In the genomic region with DNA sequence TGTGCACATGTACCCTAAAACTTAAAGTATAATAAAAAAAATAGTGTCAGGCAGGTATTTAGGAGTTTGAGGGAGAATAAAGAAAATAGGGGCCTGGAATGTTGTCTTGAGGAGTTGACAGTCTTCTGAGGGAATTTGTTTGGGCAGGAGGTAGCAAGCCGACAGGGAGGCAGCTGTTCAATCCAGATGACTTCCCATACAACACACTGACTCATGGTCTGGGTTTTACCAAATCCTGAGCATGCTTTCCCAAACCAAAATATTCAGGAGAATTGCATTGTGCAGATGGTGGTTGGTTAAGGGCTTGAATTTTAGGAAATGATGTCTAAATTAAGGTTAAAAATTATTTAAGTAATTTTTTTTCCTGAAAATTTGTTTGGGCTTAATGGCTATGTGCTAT, we compare ENCODE assay signal across 14 cellular contexts.
A peak's percentile ranks its signal among the peaks of the same experiment; 100 is the strongest.
DNase-seq lines count a peak whose midpoint lies in the region; ATAC-seq and TF ChIP-seq lines count a peak whose summit lies in the region.
"Had no signal": no experiment of that assay in that cellular context is flagged by ENCODE, and none has a peak within 500 bp of the region (broad histone marks: within the 10 kb centered on the region; RNA-seq: fewer than 3 reads in every experiment).

No MANE protein-coding gene starts in this region.

- ATAC-seq in HG02610 (IDR thresholded peaks at IDR 0.05; ENCODE audit: unreplicated experiment): no peak
- no peak for ATAC-seq in GM19035 (IDR thresholded peaks at IDR 0.05; ENCODE audit: unreplicated experiment)
- ATAC-seq in GM21360 (IDR thresholded peaks at IDR 0.05; ENCODE audit: unreplicated experiment): no peak
- ATAC-seq: left lobe of liver, right cardiac atrium had no signal

- CTCF ChIA-PET in Calu3 (lab: Charles Lee): interaction anchor here (1.1 kb wide), 1 partner anchor 70 kb away, joined by 3 read pairs; no protein-coding TSS in a partner anchor
- CTCF ChIA-PET in activated CD4-positive, alpha-beta memory T cell treated with anti-CD3 and anti-CD28 coated beads for 36 hours (lab: Charles Lee): interaction anchor here (1.2 to 2.3 kb wide), 6 partner anchors 9 to 151 kb away, joined by 3 to 32 read pairs (median 5); no protein-coding TSS in a partner anchor

- H3K27ac ChIP-seq in epithelial cell of prostate: peak overlapping the region; percentile 83
- H3K27ac ChIP-seq: BLaER1 treated with 17β-estradiol and CSF1 and Interleukin-3, amounts not matched to agents 10 nM and 100 nM had no signal

- H3K27me3 Mint-ChIP-seq in Calu3 (ENCODE audit: unreplicated experiment): no peaks in the 10 kb centered on the region
- H3K27me3 Mint-ChIP-seq in activated CD4-positive, alpha-beta memory T cell treated with anti-CD3 and anti-CD28 coated beads for 36 hours: no peaks in the 10 kb centered on the region

- H3K27ac Mint-ChIP-seq in Calu3 (ENCODE audit: unreplicated experiment): peak overlapping the region; percentile 98
- H3K27ac Mint-ChIP-seq in activated CD4-positive, alpha-beta memory T cell treated with anti-CD3 and anti-CD28 coated beads for 36 hours: peak overlapping the region; percentile 92

- H3K4me3 Mint-ChIP-seq in Calu3 (ENCODE audit: low read depth, unreplicated experiment): no peak overlapping the region
- H3K4me3 Mint-ChIP-seq in activated CD4-positive, alpha-beta memory T cell treated with anti-CD3 and anti-CD28 coated beads for 36 hours: no peak overlapping the region

- POLR2A ChIA-PET in activated CD4-positive, alpha-beta memory T cell treated with anti-CD3 and anti-CD28 coated beads for 36 hours (lab: Charles Lee): interaction anchor here (1.0 to 2.8 kb wide), 10 partner anchors 11 to 158 kb away, joined by 3 to 114 read pairs (median 6); no protein-coding TSS in a partner anchor

- no peak for TF ChIP-seq CTCF in Calu3 (IDR thresholded peaks at IDR 0.05; ENCODE audit: unreplicated experiment)

- H3K36me3 Mint-ChIP-seq in Calu3 (ENCODE audit: insufficient read depth, unreplicated experiment): peaks cover 29% of the 10 kb centered on the region
- peaks cover 4% of the 10 kb centered on the region for H3K36me3 Mint-ChIP-seq in activated CD4-positive, alpha-beta memory T cell treated with anti-CD3 and anti-CD28 coated beads for 36 hours

- peak; percentile 64 for DNase-seq in A172 (ENCODE audit: low spot score)
- DNase-seq in Calu3: no peak
- DNase-seq in activated CD4-positive, alpha-beta memory T cell treated with anti-CD3 and anti-CD28 coated beads for 36 hours: no peak
- no peak for DNase-seq in epithelial cell of prostate (ENCODE audit: low read depth, low spot score)
- DNase-seq in NCI-H524 (lab: John Stamatoyannopoulos, UW): no peak
- DNase-seq: activated CD8-positive, alpha-beta memory T cell treated with anti-CD3 and anti-CD28 coated beads for 24 hours; amniotic stem cell; MM.1S; right cardiac atrium had no signal

- intact Hi-C loops in Calu3 (cut with micrococcal nuclease; ENCODE audit: unreplicated experiment): no loop called here
- intact Hi-C loops in activated CD4-positive, alpha-beta memory T cell treated with anti-CD3 and anti-CD28 coated beads for 36 hours (cut with micrococcal nuclease): loop anchor here (1.0 to 2.0 kb wide), 9 partner anchors 9 to 399 kb away; no protein-coding TSS in a partner anchor

- no peaks in the 10 kb centered on the region for H3K9me3 Mint-ChIP-seq in Calu3 (ENCODE audit: low read depth, unreplicated experiment)
- no peaks in the 10 kb centered on the region for H3K9me3 Mint-ChIP-seq in activated CD4-positive, alpha-beta memory T cell treated with anti-CD3 and anti-CD28 coated beads for 36 hours

- no TSS peak for BruUV-seq in Calu3 (replicated peaks; lab: Mats Ljungman, UMichigan)

- H3K4me1 Mint-ChIP-seq in Calu3 (ENCODE audit: low read depth, unreplicated experiment): peaks cover 58% of the 10 kb centered on the region
- H3K4me1 Mint-ChIP-seq in activated CD4-positive, alpha-beta memory T cell treated with anti-CD3 and anti-CD28 coated beads for 36 hours (ENCODE audit: low read depth): peaks cover 72% of the 10 kb centered on the region
